3 cellular contexts compared by ENCODE assay signal in the genomic region with DNA sequence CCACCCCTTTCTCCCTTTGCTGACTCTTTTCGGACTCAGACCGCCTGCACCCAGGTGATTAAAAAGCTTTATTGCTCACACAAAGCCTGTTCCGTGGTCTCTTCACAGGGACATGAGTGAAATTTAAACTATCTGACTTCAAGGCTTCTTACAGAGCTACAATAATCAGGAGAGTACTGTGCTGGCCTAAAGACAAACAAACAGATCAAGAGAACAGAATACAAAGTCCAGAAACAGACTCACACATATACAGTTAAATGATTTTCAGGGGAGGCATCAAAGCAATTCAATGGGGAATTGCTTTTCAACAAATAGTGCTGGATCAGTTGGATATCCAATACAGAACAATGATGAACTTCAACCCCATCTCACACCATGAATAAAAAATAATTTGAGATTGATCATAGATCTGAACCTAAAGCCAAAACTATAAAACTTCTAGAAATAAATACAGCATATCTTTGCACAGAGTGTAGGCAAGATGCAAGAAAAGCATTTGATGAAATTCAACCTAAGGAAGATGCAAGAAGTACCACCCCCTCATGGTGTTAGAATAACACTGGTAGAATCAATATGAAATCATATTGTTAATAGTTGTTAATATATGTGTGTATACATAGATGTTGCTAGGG.
TF ChIP-seq lines count a peak whose summit lies in the region.

No MANE protein-coding gene starts in this region.

TF ChIP-seq in GM23338, 12 proteins besides CTCF, POLR2A, EP300 and RAD21 (continues in another document):
- TF ChIP-seq, protein P1, sequence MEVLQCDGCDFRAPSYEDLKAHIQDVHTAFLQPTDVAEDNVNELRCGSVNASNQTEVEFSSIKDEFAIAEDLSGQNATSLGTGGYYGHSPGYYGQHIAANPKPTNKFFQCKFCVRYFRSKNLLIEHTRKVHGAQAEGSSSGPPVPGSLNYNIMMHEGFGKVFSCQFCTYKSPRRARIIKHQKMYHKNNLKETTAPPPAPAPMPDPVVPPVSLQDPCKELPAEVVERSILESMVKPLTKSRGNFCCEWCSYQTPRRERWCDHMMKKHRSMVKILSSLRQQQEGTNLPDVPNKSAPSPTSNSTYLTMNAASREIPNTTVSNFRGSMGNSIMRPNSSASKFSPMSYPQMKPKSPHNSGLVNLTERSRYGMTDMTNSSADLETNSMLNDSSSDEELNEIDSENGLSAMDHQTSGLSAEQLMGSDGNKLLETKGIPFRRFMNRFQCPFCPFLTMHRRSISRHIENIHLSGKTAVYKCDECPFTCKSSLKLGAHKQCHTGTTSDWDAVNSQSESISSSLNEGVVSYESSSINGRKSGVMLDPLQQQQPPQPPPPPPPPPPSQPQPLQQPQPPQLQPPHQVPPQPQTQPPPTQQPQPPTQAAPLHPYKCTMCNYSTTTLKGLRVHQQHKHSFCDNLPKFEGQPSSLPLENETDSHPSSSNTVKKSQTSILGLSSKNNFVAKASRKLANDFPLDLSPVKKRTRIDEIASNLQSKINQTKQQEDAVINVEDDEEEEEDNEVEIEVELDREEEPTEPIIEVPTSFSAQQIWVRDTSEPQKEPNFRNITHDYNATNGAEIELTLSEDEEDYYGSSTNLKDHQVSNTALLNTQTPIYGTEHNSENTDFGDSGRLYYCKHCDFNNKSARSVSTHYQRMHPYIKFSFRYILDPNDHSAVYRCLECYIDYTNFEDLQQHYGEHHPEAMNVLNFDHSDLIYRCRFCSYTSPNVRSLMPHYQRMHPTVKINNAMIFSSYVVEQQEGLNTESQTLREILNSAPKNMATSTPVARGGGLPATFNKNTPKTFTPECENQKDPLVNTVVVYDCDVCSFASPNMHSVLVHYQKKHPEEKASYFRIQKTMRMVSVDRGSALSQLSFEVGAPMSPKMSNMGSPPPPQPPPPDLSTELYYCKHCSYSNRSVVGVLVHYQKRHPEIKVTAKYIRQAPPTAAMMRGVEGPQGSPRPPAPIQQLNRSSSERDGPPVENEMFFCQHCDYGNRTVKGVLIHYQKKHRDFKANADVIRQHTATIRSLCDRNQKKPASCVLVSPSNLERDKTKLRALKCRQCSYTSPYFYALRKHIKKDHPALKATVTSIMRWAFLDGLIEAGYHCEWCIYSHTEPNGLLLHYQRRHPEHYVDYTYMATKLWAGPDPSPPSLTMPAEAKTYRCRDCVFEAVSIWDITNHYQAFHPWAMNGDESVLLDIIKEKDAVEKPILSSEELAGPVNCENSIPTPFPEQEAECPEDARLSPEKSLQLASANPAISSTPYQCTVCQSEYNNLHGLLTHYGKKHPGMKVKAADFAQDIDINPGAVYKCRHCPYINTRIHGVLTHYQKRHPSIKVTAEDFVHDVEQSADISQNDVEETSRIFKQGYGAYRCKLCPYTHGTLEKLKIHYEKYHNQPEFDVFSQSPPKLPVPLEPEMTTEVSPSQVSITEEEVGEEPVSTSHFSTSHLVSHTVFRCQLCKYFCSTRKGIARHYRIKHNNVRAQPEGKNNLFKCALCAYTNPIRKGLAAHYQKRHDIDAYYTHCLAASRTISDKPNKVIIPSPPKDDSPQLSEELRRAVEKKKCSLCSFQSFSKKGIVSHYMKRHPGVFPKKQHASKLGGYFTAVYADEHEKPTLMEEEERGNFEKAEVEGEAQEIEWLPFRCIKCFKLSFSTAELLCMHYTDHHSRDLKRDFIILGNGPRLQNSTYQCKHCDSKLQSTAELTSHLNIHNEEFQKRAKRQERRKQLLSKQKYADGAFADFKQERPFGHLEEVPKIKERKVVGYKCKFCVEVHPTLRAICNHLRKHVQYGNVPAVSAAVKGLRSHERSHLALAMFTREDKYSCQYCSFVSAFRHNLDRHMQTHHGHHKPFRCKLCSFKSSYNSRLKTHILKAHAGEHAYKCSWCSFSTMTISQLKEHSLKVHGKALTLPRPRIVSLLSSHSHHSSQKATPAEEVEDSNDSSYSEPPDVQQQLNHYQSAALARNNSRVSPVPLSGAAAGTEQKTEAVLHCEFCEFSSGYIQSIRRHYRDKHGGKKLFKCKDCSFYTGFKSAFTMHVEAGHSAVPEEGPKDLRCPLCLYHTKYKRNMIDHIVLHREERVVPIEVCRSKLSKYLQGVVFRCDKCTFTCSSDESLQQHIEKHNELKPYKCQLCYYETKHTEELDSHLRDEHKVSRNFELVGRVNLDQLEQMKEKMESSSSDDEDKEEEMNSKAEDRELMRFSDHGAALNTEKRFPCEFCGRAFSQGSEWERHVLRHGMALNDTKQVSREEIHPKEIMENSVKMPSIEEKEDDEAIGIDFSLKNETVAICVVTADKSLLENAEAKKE (CRISPR knock-in tag; IDR thresholded peaks at IDR 0.05): no peak
- TF ChIP-seq NANOG (IDR thresholded peaks at IDR 0.05; ENCODE audit: borderline replicate concordance): no peak
- TF ChIP-seq ZNF114 (CRISPR knock-in tag; IDR thresholded peaks at IDR 0.05): no peak

TF ChIP-seq in H1, 55 proteins besides CTCF, POLR2A, EP300 and RAD21:
- TF ChIP-seq CREB1 (IDR thresholded peaks at IDR 0.05) (no peak), SIX5 (IDR thresholded peaks at IDR 0.05; ENCODE audit: low read depth, low read length) (no peak), SRF (IDR thresholded peaks at IDR 0.05; ENCODE audit: low read depth, low read length) (no peak), SP1 (IDR thresholded peaks at IDR 0.05; ENCODE audit: low read depth, low read length) (no peak), SIRT6 (IDR thresholded peaks at IDR 0.05; ENCODE audit: low read length) (no peak), BACH1 (IDR thresholded peaks at IDR 0.05; ENCODE audit: low read length) (no peak), TAF1 (IDR thresholded peaks at IDR 0.05; ENCODE audit: low read depth, low read length) (no peak), BRCA1 (IDR thresholded peaks at IDR 0.05; ENCODE audit: low read depth, low read length) (no peak), RXRA (IDR thresholded peaks at IDR 0.05; ENCODE audit: insufficient read depth, low read depth, low read length) (no peak), PHF8 (conservative IDR thresholded peaks at IDR 0.05; ENCODE audit: low read depth, low read length) (no peak), CEBPB (IDR thresholded peaks at IDR 0.05; ENCODE audit: low read depth, low read length) (no peak), CTBP2 (IDR thresholded peaks at IDR 0.05; ENCODE audit: borderline replicate concordance, insufficient read depth, insufficient read length, low read length) (no peak), GTF2F1 (IDR thresholded peaks at IDR 0.05; ENCODE audit: borderline replicate concordance, low read depth, low read length) (no peak), TCF12 (IDR thresholded peaks at IDR 0.05; ENCODE audit: low read depth, low read length) (no peak), RNF2 (IDR thresholded peaks at IDR 0.05; ENCODE audit: borderline replicate concordance, low read depth, low read length, missing control alignments, poor library complexity, severe bottlenecking) (no peak)
TF ChIP-seq in H1: peak in this region for 0.

TF ChIP-seq in HepG2, 621 proteins besides CTCF, POLR2A, EP300 and RAD21 (continues in another document):
- TF ChIP-seq, protein P2, sequence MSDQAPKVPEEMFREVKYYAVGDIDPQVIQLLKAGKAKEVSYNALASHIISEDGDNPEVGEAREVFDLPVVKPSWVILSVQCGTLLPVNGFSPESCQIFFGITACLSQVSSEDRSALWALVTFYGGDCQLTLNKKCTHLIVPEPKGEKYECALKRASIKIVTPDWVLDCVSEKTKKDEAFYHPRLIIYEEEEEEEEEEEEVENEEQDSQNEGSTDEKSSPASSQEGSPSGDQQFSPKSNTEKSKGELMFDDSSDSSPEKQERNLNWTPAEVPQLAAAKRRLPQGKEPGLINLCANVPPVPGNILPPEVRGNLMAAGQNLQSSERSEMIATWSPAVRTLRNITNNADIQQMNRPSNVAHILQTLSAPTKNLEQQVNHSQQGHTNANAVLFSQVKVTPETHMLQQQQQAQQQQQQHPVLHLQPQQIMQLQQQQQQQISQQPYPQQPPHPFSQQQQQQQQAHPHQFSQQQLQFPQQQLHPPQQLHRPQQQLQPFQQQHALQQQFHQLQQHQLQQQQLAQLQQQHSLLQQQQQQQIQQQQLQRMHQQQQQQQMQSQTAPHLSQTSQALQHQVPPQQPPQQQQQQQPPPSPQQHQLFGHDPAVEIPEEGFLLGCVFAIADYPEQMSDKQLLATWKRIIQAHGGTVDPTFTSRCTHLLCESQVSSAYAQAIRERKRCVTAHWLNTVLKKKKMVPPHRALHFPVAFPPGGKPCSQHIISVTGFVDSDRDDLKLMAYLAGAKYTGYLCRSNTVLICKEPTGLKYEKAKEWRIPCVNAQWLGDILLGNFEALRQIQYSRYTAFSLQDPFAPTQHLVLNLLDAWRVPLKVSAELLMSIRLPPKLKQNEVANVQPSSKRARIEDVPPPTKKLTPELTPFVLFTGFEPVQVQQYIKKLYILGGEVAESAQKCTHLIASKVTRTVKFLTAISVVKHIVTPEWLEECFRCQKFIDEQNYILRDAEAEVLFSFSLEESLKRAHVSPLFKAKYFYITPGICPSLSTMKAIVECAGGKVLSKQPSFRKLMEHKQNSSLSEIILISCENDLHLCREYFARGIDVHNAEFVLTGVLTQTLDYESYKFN (CRISPR knock-in tag; conservative IDR thresholded peaks at IDR 0.05): peak; percentile 91
- TF ChIP-seq, protein P3, sequence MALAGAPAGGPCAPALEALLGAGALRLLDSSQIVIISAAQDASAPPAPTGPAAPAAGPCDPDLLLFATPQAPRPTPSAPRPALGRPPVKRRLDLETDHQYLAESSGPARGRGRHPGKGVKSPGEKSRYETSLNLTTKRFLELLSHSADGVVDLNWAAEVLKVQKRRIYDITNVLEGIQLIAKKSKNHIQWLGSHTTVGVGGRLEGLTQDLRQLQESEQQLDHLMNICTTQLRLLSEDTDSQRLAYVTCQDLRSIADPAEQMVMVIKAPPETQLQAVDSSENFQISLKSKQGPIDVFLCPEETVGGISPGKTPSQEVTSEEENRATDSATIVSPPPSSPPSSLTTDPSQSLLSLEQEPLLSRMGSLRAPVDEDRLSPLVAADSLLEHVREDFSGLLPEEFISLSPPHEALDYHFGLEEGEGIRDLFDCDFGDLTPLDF (CRISPR knock-in tag; IDR thresholded peaks at IDR 0.05): no peak
- TF ChIP-seq ZNF207 (IDR thresholded peaks at IDR 0.05; ENCODE audit: borderline replicate concordance) (no peak), TFE3 (CRISPR knock-in tag; IDR thresholded peaks at IDR 0.05) (no peak), ZNF280D (CRISPR knock-in tag; IDR thresholded peaks at IDR 0.05) (no peak), ZNF546 (CRISPR knock-in tag; conservative IDR thresholded peaks at IDR 0.05) (no peak), ZNF337 (CRISPR knock-in tag; IDR thresholded peaks at IDR 0.05; ENCODE audit: borderline replicate concordance, low read depth) (no peak), GATA4 (IDR thresholded peaks at IDR 0.05; ENCODE audit: borderline replicate concordance, low read depth) (no peak), MXD1 (CRISPR knock-in tag; IDR thresholded peaks at IDR 0.05) (no peak), THAP11 (CRISPR knock-in tag; IDR thresholded peaks at IDR 0.05) (peak; percentile 25; the same call in 1 of the 2 replicates), MYC (CRISPR knock-in tag; IDR thresholded peaks at IDR 0.05; ENCODE audit: borderline replicate concordance) (no peak), SAP130 (CRISPR knock-in tag; IDR thresholded peaks at IDR 0.05; ENCODE audit: low read depth) (peak; percentile 62), FOXP1 (IDR thresholded peaks at IDR 0.05) (no peak), FOXP1 (CRISPR knock-in tag; IDR thresholded peaks at IDR 0.05) (peak; percentile 70), NR2C2 (CRISPR knock-in tag; IDR thresholded peaks at IDR 0.05; ENCODE audit: borderline replicate concordance) (no peak), SRSF9 (IDR thresholded peaks at IDR 0.05; ENCODE audit: borderline replicate concordance, insufficient read depth, low read depth, low read length, poor library complexity, severe bottlenecking) (no peak), GLMP (CRISPR knock-in tag; IDR thresholded peaks at IDR 0.05; ENCODE audit: borderline replicate concordance) (no peak)
